In the genomic region with DNA sequence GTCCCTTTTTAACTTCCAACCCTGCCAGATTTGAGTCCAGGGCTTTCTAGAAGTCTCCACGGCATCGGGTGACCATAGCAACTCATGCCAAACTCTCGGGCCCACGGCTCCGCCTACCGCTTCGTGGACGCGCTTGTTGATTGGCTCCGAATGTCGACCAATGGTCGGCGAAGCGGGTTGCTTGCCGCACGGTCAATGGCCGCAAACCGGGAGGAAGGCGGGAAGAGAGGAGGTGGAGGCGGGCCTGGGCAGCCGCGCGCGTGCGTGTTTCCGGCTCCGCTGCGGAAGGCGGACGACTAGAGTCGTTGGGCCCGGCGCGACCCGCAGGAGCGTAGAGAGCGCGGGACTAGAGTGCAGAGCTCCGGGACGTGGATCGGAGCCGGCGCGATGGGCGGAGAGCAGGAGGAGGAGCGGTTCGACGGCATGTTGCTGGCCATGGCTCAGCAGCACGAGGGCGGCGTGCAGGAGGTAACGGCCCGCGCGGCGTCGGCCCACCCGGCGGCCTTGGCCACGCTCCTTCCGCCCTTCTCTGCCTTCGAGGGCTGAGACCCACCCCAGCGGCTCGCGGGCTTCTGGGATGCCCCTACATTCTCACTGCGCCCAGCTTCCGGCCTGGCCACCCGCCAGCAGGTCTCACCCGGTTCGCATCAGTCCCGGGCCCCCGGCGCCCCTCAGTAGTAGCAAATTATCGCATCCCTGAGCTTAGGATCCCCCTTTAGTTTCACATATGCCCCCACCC, we compare ENCODE assay signal across 2 cellular contexts.
TF ChIP-seq lines count a peak whose summit lies in the region.

A gene (plus strand): TSS at position 282 of the 739 bp plus-strand sequence. CDS start 106 bp downstream, at position 388.

TF ChIP-seq in HCT116, 20 proteins besides CTCF, POLR2A, EP300 and RAD21 (continued from another document):
- TF ChIP-seq, protein P1, sequence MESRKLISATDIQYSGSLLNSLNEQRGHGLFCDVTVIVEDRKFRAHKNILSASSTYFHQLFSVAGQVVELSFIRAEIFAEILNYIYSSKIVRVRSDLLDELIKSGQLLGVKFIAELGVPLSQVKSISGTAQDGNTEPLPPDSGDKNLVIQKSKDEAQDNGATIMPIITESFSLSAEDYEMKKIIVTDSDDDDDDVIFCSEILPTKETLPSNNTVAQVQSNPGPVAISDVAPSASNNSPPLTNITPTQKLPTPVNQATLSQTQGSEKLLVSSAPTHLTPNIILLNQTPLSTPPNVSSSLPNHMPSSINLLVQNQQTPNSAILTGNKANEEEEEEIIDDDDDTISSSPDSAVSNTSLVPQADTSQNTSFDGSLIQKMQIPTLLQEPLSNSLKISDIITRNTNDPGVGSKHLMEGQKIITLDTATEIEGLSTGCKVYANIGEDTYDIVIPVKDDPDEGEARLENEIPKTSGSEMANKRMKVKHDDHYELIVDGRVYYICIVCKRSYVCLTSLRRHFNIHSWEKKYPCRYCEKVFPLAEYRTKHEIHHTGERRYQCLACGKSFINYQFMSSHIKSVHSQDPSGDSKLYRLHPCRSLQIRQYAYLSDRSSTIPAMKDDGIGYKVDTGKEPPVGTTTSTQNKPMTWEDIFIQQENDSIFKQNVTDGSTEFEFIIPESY (IDR thresholded peaks at IDR 0.05; ENCODE audit: extremely low read depth, insufficient replicate concordance, low read length) = no peak
- TF ChIP-seq, protein P2, sequence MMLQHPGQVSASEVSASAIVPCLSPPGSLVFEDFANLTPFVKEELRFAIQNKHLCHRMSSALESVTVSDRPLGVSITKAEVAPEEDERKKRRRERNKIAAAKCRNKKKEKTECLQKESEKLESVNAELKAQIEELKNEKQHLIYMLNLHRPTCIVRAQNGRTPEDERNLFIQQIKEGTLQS (IDR thresholded peaks at IDR 0.05) = no peak
- TF ChIP-seq FOSL1 (IDR thresholded peaks at IDR 0.05; ENCODE audit: low read depth) = no peak
- TF ChIP-seq SIN3A (IDR thresholded peaks at IDR 0.05; ENCODE audit: low read depth) = peak; percentile 86
- peak; percentile 78 for TF ChIP-seq SP1 (IDR thresholded peaks at IDR 0.05; ENCODE audit: low read depth)
- no peak; the same call in 1 of the 2 replicates for TF ChIP-seq ELF1 (IDR thresholded peaks at IDR 0.05; ENCODE audit: borderline replicate concordance, low read depth)
- TF ChIP-seq, protein P3, sequence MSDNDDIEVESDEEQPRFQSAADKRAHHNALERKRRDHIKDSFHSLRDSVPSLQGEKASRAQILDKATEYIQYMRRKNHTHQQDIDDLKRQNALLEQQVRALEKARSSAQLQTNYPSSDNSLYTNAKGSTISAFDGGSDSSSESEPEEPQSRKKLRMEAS (IDR thresholded peaks at IDR 0.05) = peak; percentile 92
- TF ChIP-seq POLR2AphosphoS5 (IDR thresholded peaks at IDR 0.05; ENCODE audit: low read depth, low read length) = peak; percentile 88
- no peak for TF ChIP-seq ZNF274 (IDR thresholded peaks at IDR 0.05; ENCODE audit: low read depth, low read length)
- no peak for TF ChIP-seq EGR1 (IDR thresholded peaks at IDR 0.05; ENCODE audit: low read depth)
- TF ChIP-seq, protein P4, sequence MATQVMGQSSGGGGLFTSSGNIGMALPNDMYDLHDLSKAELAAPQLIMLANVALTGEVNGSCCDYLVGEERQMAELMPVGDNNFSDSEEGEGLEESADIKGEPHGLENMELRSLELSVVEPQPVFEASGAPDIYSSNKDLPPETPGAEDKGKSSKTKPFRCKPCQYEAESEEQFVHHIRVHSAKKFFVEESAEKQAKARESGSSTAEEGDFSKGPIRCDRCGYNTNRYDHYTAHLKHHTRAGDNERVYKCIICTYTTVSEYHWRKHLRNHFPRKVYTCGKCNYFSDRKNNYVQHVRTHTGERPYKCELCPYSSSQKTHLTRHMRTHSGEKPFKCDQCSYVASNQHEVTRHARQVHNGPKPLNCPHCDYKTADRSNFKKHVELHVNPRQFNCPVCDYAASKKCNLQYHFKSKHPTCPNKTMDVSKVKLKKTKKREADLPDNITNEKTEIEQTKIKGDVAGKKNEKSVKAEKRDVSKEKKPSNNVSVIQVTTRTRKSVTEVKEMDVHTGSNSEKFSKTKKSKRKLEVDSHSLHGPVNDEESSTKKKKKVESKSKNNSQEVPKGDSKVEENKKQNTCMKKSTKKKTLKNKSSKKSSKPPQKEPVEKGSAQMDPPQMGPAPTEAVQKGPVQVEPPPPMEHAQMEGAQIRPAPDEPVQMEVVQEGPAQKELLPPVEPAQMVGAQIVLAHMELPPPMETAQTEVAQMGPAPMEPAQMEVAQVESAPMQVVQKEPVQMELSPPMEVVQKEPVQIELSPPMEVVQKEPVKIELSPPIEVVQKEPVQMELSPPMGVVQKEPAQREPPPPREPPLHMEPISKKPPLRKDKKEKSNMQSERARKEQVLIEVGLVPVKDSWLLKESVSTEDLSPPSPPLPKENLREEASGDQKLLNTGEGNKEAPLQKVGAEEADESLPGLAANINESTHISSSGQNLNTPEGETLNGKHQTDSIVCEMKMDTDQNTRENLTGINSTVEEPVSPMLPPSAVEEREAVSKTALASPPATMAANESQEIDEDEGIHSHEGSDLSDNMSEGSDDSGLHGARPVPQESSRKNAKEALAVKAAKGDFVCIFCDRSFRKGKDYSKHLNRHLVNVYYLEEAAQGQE (IDR thresholded peaks at IDR 0.05; ENCODE audit: low read depth) = no peak
- no peak for TF ChIP-seq TCF7L2 (IDR thresholded peaks at IDR 0.05; ENCODE audit: borderline replicate concordance, extremely low read depth, insufficient read depth, insufficient read length)
- TF ChIP-seq SRF (IDR thresholded peaks at IDR 0.05; ENCODE audit: low read depth) = no peak

TF ChIP-seq in neural cell, 6 proteins besides CTCF, POLR2A, EP300 and RAD21 (continued from another document):
- TF ChIP-seq, protein P4 (IDR thresholded peaks at IDR 0.05; ENCODE audit: borderline replicate concordance) = peak; percentile 74
- TF ChIP-seq SMC3 (conservative IDR thresholded peaks at IDR 0.05; ENCODE audit: poor library complexity) = no peak
- TF ChIP-seq EZH2 (IDR thresholded peaks at IDR 0.05; ENCODE audit: borderline replicate concordance, insufficient read depth, low read length, poor library complexity, severe bottlenecking) = no peak
- TF ChIP-seq TAF1 (IDR thresholded peaks at IDR 0.05; ENCODE audit: low read depth) = peak; percentile 60
- peak; percentile 96 for TF ChIP-seq MXI1 (conservative IDR thresholded peaks at IDR 0.05; ENCODE audit: poor library complexity, severe bottlenecking)
TF ChIP-seq in neural cell: peak in this region for 4.
